In genomic region chr9:134403292-134403681, GRCh38 we compare ENCODE assay signal across 13 cellular contexts.
DNase-seq lines count a peak whose midpoint lies in the region; ATAC-seq and TF ChIP-seq lines count a peak whose summit lies in the region.
"Had no signal": no experiment of that assay in that cellular context is flagged by ENCODE, and none has a peak within 500 bp of the region (broad histone marks: within the 10 kb centered on the region; RNA-seq: fewer than 3 reads in every experiment).

No MANE protein-coding gene starts in this region.

- peaks cover 13% of the 10 kb centered on the region; the same call in 1 of the 2 replicates for H3K9me1 ChIP-seq in IMR-90 (ENCODE audit: insufficient read depth, low read length)

- no peak overlapping the region for H3K4me3 ChIP-seq in IMR-90 (ENCODE audit: insufficient read depth, low read depth, low read length)
- H3K4me3 ChIP-seq in lower lobe of right lung, result no peak overlapping the region
- H3K4me3 ChIP-seq in suprapubic skin, result no peak overlapping the region
- no peak overlapping the region for H3K4me3 ChIP-seq in PC-3 (ENCODE audit: low read length)
- H3K4me3 ChIP-seq: colonic mucosa had no signal

- H3K9ac ChIP-seq in IMR-90 (ENCODE audit: low read depth, low read length) (no peak overlapping the region), PC-3 (ENCODE audit: low read length) (no peak overlapping the region)

- WGBS in IMR-90 (ENCODE audit: extremely low coverage in 2 of 2, insufficient read length in 1 of 2), 2 experiments, result 88% methylated on average over 8 of the region's 11 CpGs; no CpG with 5 or more reads in 1 of the 2 experiments
- 80% methylated on average over 1 of the region's 11 CpGs for WGBS in suprapubic skin

- no peak overlapping the region for H2AK9ac ChIP-seq in IMR-90 (replicated peaks; ENCODE audit: low read depth, low read length, poor library complexity)

- peaks cover 43% of the 10 kb centered on the region for H3K4me1 Mint-ChIP-seq in central memory CD8-positive, alpha-beta T cell

- no peaks in the 10 kb centered on the region for H3F3A ChIP-seq in PC-3 (ENCODE audit: low read length, unreplicated experiment)

- H2AFZ ChIP-seq in IMR-90 (replicated peaks; ENCODE audit: low read length, poor library complexity), result no peak overlapping the region
- H2AFZ ChIP-seq in PC-3 (ENCODE audit: low read length), result no peak overlapping the region

- H3K27me3 ChIP-seq in IMR-90 (ENCODE audit: control insufficient read depth, insufficient read depth, low read length), result no peaks in the 10 kb centered on the region
- no peaks in the 10 kb centered on the region for H3K27me3 ChIP-seq in lower lobe of right lung (ENCODE audit: low read depth)
- no peaks in the 10 kb centered on the region for H3K27me3 ChIP-seq in suprapubic skin
- H3K27me3 ChIP-seq in PC-3 (ENCODE audit: low read length), result no peaks in the 10 kb centered on the region
- H3K27me3 ChIP-seq: colonic mucosa had no signal

- H4K91ac ChIP-seq in IMR-90 (ENCODE audit: insufficient read depth, low read depth, low read length), result no peak overlapping the region

- H3K27ac ChIP-seq in IMR-90 (ENCODE audit: insufficient read depth, low read length), result peak overlapping the region; percentile 33; the same call in 1 of the 2 replicates
- peak overlapping the region; percentile 76 for H3K27ac ChIP-seq in lower lobe of right lung
- peak overlapping the region; percentile 82 for H3K27ac ChIP-seq in suprapubic skin
- H3K27ac ChIP-seq in PC-3 (ENCODE audit: low read length), result no peak overlapping the region

- peaks cover 19 to 90% of the 10 kb centered on the region in 2 experiments for H3K79me1 ChIP-seq in IMR-90 (ENCODE audit: low read depth in 1 of 2, low read length in 2 of 2)

- H3K9me3 ChIP-seq in IMR-90 (ENCODE audit: control insufficient read depth, insufficient read depth, low read length) (peaks cover 5% of the 10 kb centered on the region), lower lobe of right lung (peaks cover 7% of the 10 kb centered on the region), suprapubic skin (no peaks in the 10 kb centered on the region), PC-3 (ENCODE audit: low read length) (0 out of 2 replicates have a peak, but pooled peaks cover 3% of the 10 kb centered on the region)
- H3K9me3 ChIP-seq: colonic mucosa had no signal

- no peaks in the 10 kb centered on the region for H3K9me3 Mint-ChIP-seq in central memory CD8-positive, alpha-beta T cell

- peaks cover 16% of the 10 kb centered on the region for H3K36me3 Mint-ChIP-seq in central memory CD8-positive, alpha-beta T cell (ENCODE audit: insufficient read depth)

- DNase-seq in IMR-90, result no peak
- no peak for DNase-seq in central memory CD8-positive, alpha-beta T cell (ENCODE audit: low spot score in 2 of 2)
- DNase-seq in lower lobe of right lung, result no peak
- DNase-seq in suprapubic skin (ENCODE audit: low spot score in 2 of 2), result no peak
- no peak for DNase-seq in NCI-H2029 (lab: John Stamatoyannopoulos, UW)
- no peak for DNase-seq in NCI-H524 (lab: John Stamatoyannopoulos, UW)
- no peak for DNase-seq in PC-3
- DNase-seq in HuH-7.5 (ENCODE audit: low spot score), result no peak
- DNase-seq: glutamatergic neuron, NCI-H526, retina had no signal

- TF ChIP-seq EP300 in suprapubic skin (IDR thresholded peaks at IDR 0.05), result no peak

- TF ChIP-seq POLR2A in IMR-90 (IDR thresholded peaks at IDR 0.05; ENCODE audit: low read depth, low read length) (no peak), suprapubic skin (IDR thresholded peaks at IDR 0.05) (no peak)

- ATAC-seq in IMR-90 (ENCODE audit: low read depth), result no peak
- no peak for ATAC-seq in central memory CD8-positive, alpha-beta T cell (replicated peaks; ENCODE audit: extremely low read depth, poor library complexity, severe bottlenecking)
- no peak for ATAC-seq in lower lobe of right lung
- ATAC-seq in PC-3, result no peak

- CTCF ChIA-PET in IMR-90 (lab: Yijun Ruan, JAX) (interaction anchor here (0.6 to 1.3 kb wide), 2 partner anchors 59 to 298 kb away, joined by 3 read pairs; no protein-coding TSS in a partner anchor), PC-3 (lab: Charles Lee) (no interaction called here)

- H3K18ac ChIP-seq in IMR-90 (ENCODE audit: low read depth, low read length), result no peak overlapping the region

- H3K4me2 ChIP-seq in IMR-90 (ENCODE audit: low read depth, low read length) (no peak overlapping the region), PC-3 (ENCODE audit: low read length) (no peak overlapping the region)

- H2BK5ac ChIP-seq in IMR-90 (ENCODE audit: low read depth, low read length, poor library complexity, severe bottlenecking), result no peak overlapping the region

- no peak overlapping the region for H3K14ac ChIP-seq in IMR-90 (replicated peaks; ENCODE audit: low read depth, low read length)

- peak overlapping the region; percentile 68 for H3K27ac Mint-ChIP-seq in central memory CD8-positive, alpha-beta T cell (ENCODE audit: low read depth)
- H3K27ac Mint-ChIP-seq: activated CD4-positive, alpha-beta T cell treated with anti-CD3 and anti-CD28 coated beads for 36 hours had no signal

- H4K8ac ChIP-seq in IMR-90 (ENCODE audit: low read depth in 2 of 2, low read length in 2 of 2), result no peak overlapping the region

- H2AK5ac ChIP-seq in IMR-90 (ENCODE audit: low read depth, low read length), result peak overlapping the region; percentile 64; the same call in 1 of the 2 replicates

- peaks cover 23% of the 10 kb centered on the region; the same call in 1 of the 2 replicates for H3K79me2 ChIP-seq in PC-3 (ENCODE audit: low read length)

- H2BK15ac ChIP-seq in IMR-90 (ENCODE audit: low read depth, low read length), result no peak overlapping the region

- H2BK20ac ChIP-seq in IMR-90 (ENCODE audit: low read depth, low read length), result no peak overlapping the region

- peak overlapping the region; percentile 65 for H3K4me3 Mint-ChIP-seq in central memory CD8-positive, alpha-beta T cell
- H3K4me3 Mint-ChIP-seq: activated CD4-positive, alpha-beta T cell treated with anti-CD3 and anti-CD28 coated beads for 36 hours had no signal

- H4K20me1 ChIP-seq in IMR-90 (ENCODE audit: insufficient read depth, low read length), result peaks cover 72% of the 10 kb centered on the region
- no peaks in the 10 kb centered on the region for H4K20me1 ChIP-seq in PC-3 (ENCODE audit: low read length)

- no peak for TF ChIP-seq CTCF in IMR-90 (conservative IDR thresholded peaks at IDR 0.05; ENCODE audit: low read depth, low read length)
- no peak for TF ChIP-seq CTCF in lower lobe of right lung (IDR thresholded peaks at IDR 0.05)
- TF ChIP-seq CTCF in suprapubic skin (IDR thresholded peaks at IDR 0.05), result no peak
- TF ChIP-seq CTCF in PC-3 (conservative IDR thresholded peaks at IDR 0.05; ENCODE audit: low read depth, low read length), result no peak

- intact Hi-C loops in IMR-90 (cut with micrococcal nuclease) (no loop called here), lower lobe of right lung (cut with DNase I) (no loop called here), PC-3 (cut with micrococcal nuclease) (no loop called here)

- in situ Hi-C loops in IMR-90 (cut with MboI; ENCODE audit: low sequenced_read_pairs), result loop anchor here (25.0 kb wide), 1 partner anchor 591 kb away; no protein-coding TSS in a partner anchor

- H3K4ac ChIP-seq in IMR-90 (ENCODE audit: low read depth, low read length), result no peak overlapping the region; the same call in 1 of the 2 replicates

- H3K4me1 ChIP-seq in IMR-90 (ENCODE audit: control insufficient read depth, insufficient read depth, low read length), result peaks cover 30% of the 10 kb centered on the region
- peaks cover 74% of the 10 kb centered on the region for H3K4me1 ChIP-seq in lower lobe of right lung
- peaks cover 83% of the 10 kb centered on the region for H3K4me1 ChIP-seq in suprapubic skin
- H3K4me1 ChIP-seq in PC-3 (ENCODE audit: insufficient read depth, low read length), result peaks cover 15% of the 10 kb centered on the region

- H3K23ac ChIP-seq in IMR-90 (ENCODE audit: low read depth, low read length), result no peak overlapping the region

- no peak overlapping the region for H2BK120ac ChIP-seq in IMR-90 (ENCODE audit: low read depth, low read length)

- no peaks in the 10 kb centered on the region for H3K9me2 ChIP-seq in PC-3 (replicated peaks; ENCODE audit: low read length)

- H4K5ac ChIP-seq in IMR-90 (ENCODE audit: low read depth, low read length), result no peak overlapping the region

- dilution Hi-C loops in IMR-90 (cut with HindIII; ENCODE audit: low sequenced_read_pairs, unreplicated experiment), result no loop called here

- no peak for TF ChIP-seq RAD21 in IMR-90 (IDR thresholded peaks at IDR 0.05; ENCODE audit: low read length)

- BruUV-seq in IMR-90 (replicated peaks; lab: Mats Ljungman, UMichigan), result no TSS peak
- BruUV-seq in PC-3 (replicated peaks; lab: Mats Ljungman, UMichigan), result no TSS peak

- H3K36me3 ChIP-seq in IMR-90 (ENCODE audit: control insufficient read depth, insufficient read depth, low read length), result peaks cover 8% of the 10 kb centered on the region; the same call in 1 of the 2 replicates
- peaks cover 8% of the 10 kb centered on the region for H3K36me3 ChIP-seq in lower lobe of right lung
- peaks cover 6% of the 10 kb centered on the region for H3K36me3 ChIP-seq in suprapubic skin
- H3K36me3 ChIP-seq in PC-3 (ENCODE audit: low read depth, low read length), result no peaks in the 10 kb centered on the region
- H3K36me3 ChIP-seq: colonic mucosa had no signal

- H3K27me3 Mint-ChIP-seq in central memory CD8-positive, alpha-beta T cell, result no peaks in the 10 kb centered on the region

- POLR2A ChIA-PET in IMR-90 (lab: Charles Lee; ENCODE audit: unreplicated experiment), result no interaction called here
- POLR2A ChIA-PET in PC-3 (lab: Charles Lee; ENCODE audit: unreplicated experiment), result no interaction called here

- no peak overlapping the region for H3K56ac ChIP-seq in IMR-90 (ENCODE audit: extremely low read depth, insufficient read depth, low read length)

TF ChIP-seq in IMR-90, 13 proteins besides CTCF, POLR2A, EP300 and RAD21:
- TF ChIP-seq RCOR1 (IDR thresholded peaks at IDR 0.05; ENCODE audit: insufficient replicate concordance, low read length) (no peak), NFE2L2 (IDR thresholded peaks at IDR 0.05; ENCODE audit: low read depth, low read length) (no peak), MAZ (IDR thresholded peaks at IDR 0.05; ENCODE audit: borderline replicate concordance, low read depth, low read length) (no peak), FOS (IDR thresholded peaks at IDR 0.05; ENCODE audit: low read depth, low read length) (no peak), CHD1 (IDR thresholded peaks at IDR 0.05; ENCODE audit: low read depth, low read length) (no peak), RFX5 (IDR thresholded peaks at IDR 0.05; ENCODE audit: low read depth, low read length) (no peak)
